ENCODE assay signal across 1 cellular context in the genomic region with DNA sequence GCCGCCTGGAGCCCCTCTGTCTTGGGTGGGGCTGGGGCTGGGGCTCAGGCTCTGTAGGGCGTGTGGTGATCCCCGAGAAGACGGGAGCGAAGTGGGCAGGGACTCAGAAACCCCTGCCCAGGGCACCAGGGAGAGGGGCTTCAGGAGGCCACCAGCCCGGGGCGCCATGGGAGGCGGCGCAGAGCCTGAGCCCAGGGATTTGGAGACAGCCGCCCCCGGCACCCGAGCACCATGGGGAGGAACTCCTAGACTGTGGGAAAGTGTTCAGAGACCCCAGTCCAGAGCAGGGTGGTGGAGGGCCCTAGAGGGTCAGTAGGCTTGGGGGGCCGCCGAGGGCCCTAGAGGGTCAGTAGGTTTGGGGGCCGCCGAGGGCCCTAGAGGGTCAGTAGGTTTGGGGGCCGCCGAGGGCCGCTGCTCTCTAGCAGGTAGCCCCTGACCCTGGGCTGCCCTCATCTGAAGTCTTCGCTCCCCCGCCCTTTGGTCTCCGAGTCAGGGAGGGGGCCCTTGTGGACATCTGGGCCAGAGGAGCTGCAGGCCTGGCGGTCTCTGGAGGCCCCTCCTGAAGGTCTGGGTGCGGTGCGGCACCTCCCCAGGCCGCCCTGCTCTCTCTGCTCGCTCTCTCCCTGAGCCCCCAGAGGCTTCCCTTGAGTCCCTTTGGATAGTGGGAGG.
TF ChIP-seq lines count a peak whose summit lies in the region.

No MANE protein-coding gene starts in this region.

TF ChIP-seq in H1, 55 proteins besides CTCF, POLR2A, EP300 and RAD21:
- TF ChIP-seq SP4 (IDR thresholded peaks at IDR 0.05; ENCODE audit: low read length), result no peak
- TF ChIP-seq TAF1 (IDR thresholded peaks at IDR 0.05; ENCODE audit: low read depth, low read length), result 0 out of 2 replicates have a peak, but pooled peaks have one; percentile 0
- no peak for TF ChIP-seq NANOG (IDR thresholded peaks at IDR 0.05; ENCODE audit: insufficient read depth, low read depth, low read length, poor library complexity, severe bottlenecking)
- TF ChIP-seq TBP (IDR thresholded peaks at IDR 0.05; ENCODE audit: low read depth, low read length), result no peak
- peak; percentile 13; the same call in 1 of the 2 replicates for TF ChIP-seq SUZ12 (IDR thresholded peaks at IDR 0.05; ENCODE audit: low read length)
